15 cellular contexts compared by ENCODE assay signal in the genomic region with DNA sequence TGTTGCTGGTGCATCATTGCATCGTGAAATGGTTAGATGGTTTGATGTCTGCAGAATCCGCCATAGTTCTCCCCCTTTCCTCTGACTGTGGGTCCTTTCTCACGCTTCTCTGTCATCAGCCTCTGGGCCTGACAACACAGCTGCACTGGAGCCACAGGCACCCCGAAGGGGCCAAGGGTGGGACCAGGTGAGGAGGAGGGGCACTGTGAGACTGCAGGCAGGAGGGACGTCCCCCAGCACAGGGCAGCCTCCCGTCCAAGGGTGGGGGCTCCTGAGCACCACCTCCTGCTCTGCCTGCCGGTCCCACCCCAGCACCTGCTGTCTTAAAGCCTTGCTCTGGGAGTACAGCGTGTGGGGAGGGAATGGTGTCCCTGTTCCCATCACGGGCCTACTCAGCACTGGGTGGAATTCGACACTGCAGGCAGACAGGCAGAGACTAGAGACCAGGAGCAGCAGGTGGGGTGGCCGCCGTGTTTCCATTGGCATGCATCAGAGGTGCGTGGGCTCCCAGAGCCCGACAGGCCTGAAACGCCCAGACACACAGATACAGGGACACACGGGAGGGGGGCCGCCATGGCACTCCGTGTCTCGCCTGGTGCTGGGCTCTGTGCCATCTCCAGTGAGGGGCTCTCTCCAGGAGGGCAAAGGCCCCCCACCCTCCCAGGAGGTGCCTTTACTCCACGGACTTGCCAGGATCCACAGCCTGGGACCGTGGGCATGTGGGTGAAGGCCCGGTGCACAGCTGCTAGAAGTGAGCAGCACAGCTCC. TPM values are rescaled to one million over a fixed set of nuclear protein-coding genes. Genes with fewer than 3 reads are reported as not detected.
DNase-seq lines count a peak whose midpoint lies in the region; ATAC-seq, FAIRE-seq and TF ChIP-seq lines count a peak whose summit lies in the region.
"Had no signal": no experiment of that assay in that cellular context is flagged by ENCODE, and none has a peak within 500 bp of the region (broad histone marks: within the 10 kb centered on the region; RNA-seq: fewer than 3 reads in every experiment).

No MANE protein-coding gene starts in this region.

- 83% methylated on average over 18 of the region's 22 CpGs; no CpG with 5 or more reads in 1 of the 2 experiments for WGBS in H1 (ENCODE audit: extremely low coverage in 1 of 2, insufficient coverage in 1 of 2, insufficient read length in 1 of 2, insufficient replicate concordance in 2 of 2, low coverage in 1 of 2, low lambda C conversion rate in 2 of 2, missing lambda C conversion rate in 1 of 2), 2 experiments
- no CpG with 5 or more reads among the region's 22 CpGs for WGBS in neuronal stem cell (ENCODE audit: extremely low coverage in 2 of 2, insufficient read length in 2 of 2, insufficient replicate concordance in 1 of 2), 2 donors

- H3K23ac ChIP-seq in H1 (ENCODE audit: insufficient read length): no peak overlapping the region
- H3K23ac ChIP-seq in neuronal stem cell (ENCODE audit: low read depth, low read length, poor library complexity): peak overlapping the region; percentile 26

- H3K79me1 ChIP-seq in H1 (ENCODE audit: low read depth, low read length) (no peaks in the 10 kb centered on the region), neuronal stem cell (ENCODE audit: low read depth, low read length) (peaks cover 2% of the 10 kb centered on the region)

- POLR2A ChIA-PET in H1 (lab: Charles Lee; ENCODE audit: partially characterized antibody): no interaction called here

- no peak for TF ChIP-seq EP300 in H1 (IDR thresholded peaks at IDR 0.05; ENCODE audit: borderline replicate concordance in 1 of 2, low read depth in 2 of 2, low read length in 2 of 2)

- no peak for TF ChIP-seq POLR2A in H1 (IDR thresholded peaks at IDR 0.05; ENCODE audit: control extremely low read depth in 1 of 2, low read depth in 2 of 2, low read length in 2 of 2)

- no peaks in the 10 kb centered on the region for H3K27me3 Mint-ChIP-seq in GM23338 (ENCODE audit: insufficient read depth, low read depth, poor library complexity)

- H2AK5ac ChIP-seq in H1 (ENCODE audit: low read depth, low read length): no peak overlapping the region
- H2AK5ac ChIP-seq in neuronal stem cell (ENCODE audit: low read depth, low read length): no peak overlapping the region

- H3K4me3 Mint-ChIP-seq in GM23338: no peak overlapping the region

- H3K4me1 ChIP-seq in GM23338 (ENCODE audit: insufficient read depth) (no peaks in the 10 kb centered on the region), H1 (replicated peaks in 1 of 4; ENCODE audit: control insufficient read depth in 3 of 4, insufficient read depth in 4 of 4, low read length in 3 of 4) (no peaks in the 10 kb centered on the region), neuronal stem cell (ENCODE audit: control insufficient read depth in 2 of 2, insufficient read depth in 1 of 2, low read depth in 1 of 2, low read length in 2 of 2) (no peaks in the 10 kb centered on the region)
- H3K4me1 ChIP-seq: BLaER1 treated with 17β-estradiol and CSF1 and Interleukin-3, amounts not matched to agents 10 nM and 100 nM; SJCRH30 had no signal

- H4K20me1 ChIP-seq in GM23338 (replicated peaks; ENCODE audit: insufficient read depth): no peaks in the 10 kb centered on the region; the same call in 1 of the 2 replicates
- peaks cover 0 to 2% of the 10 kb centered on the region in 2 experiments for H4K20me1 ChIP-seq in H1 (replicated peaks in 1 of 2; ENCODE audit: control insufficient read depth in 1 of 2, insufficient read depth in 2 of 2, low read length in 2 of 2)

- H3K9me2 ChIP-seq in GM23338 (ENCODE audit: insufficient read depth): no peaks in the 10 kb centered on the region

- no peaks in the 10 kb centered on the region for H3K9me3 Mint-ChIP-seq in GM23338

- H3K27ac Mint-ChIP-seq in GM23338: no peak overlapping the region

- no peak for TF ChIP-seq RAD21 in H1 (IDR thresholded peaks at IDR 0.05 in 1 of 2, conservative IDR thresholded peaks at IDR 0.05 in 1 of 2; ENCODE audit: low read depth in 2 of 2, low read length in 2 of 2)

- H3K36me3 ChIP-seq in GM23338 (ENCODE audit: insufficient read depth): no peaks in the 10 kb centered on the region
- no peaks in the 10 kb centered on the region for H3K36me3 ChIP-seq in H1 (ENCODE audit: control insufficient read depth in 2 of 4, insufficient read depth in 4 of 4, low read length in 3 of 4)
- H3K36me3 ChIP-seq in neuronal stem cell (replicated peaks in 1 of 2; ENCODE audit: control insufficient read depth in 2 of 2, insufficient read depth in 2 of 2, low read length in 2 of 2): no peaks in the 10 kb centered on the region
- H3K36me3 ChIP-seq: BLaER1 treated with 17β-estradiol and CSF1 and Interleukin-3, amounts not matched to agents 10 nM and 100 nM; SJCRH30 had no signal

- 0 out of 3 replicates have a peak, but pooled peaks cover 2% of the 10 kb centered on the region for H3K36me3 Mint-ChIP-seq in GM23338 (ENCODE audit: low read depth)

- no peaks in the 10 kb centered on the region for H3K23me2 ChIP-seq in H1 (ENCODE audit: low read depth, low read length)

- no peak overlapping the region for H4K91ac ChIP-seq in H1 (replicated peaks; ENCODE audit: insufficient read length, low read length)
- no peak overlapping the region for H4K91ac ChIP-seq in neuronal stem cell (ENCODE audit: low read depth, low read length, poor library complexity)

- no peaks in the 10 kb centered on the region for H3F3A ChIP-seq in GM23338 (replicated peaks; ENCODE audit: low read depth)

- H4K5ac ChIP-seq in H1 (ENCODE audit: insufficient read length, low read depth, low read length): no peak overlapping the region

- H3K9me3 ChIP-seq in H1 (ENCODE audit: insufficient read depth in 2 of 2, low read depth in 1 of 2, low read length in 1 of 2): peaks cover 0 to 29% of the 10 kb centered on the region in 2 experiments; a peak in 3 of 4 replicates
- no peaks in the 10 kb centered on the region for H3K9me3 ChIP-seq in neuronal stem cell (replicated peaks in 1 of 2; ENCODE audit: control insufficient read depth in 2 of 2, insufficient read depth in 1 of 2, low read depth in 1 of 2, low read length in 2 of 2)
- H3K9me3 ChIP-seq: BLaER1 treated with 17β-estradiol and CSF1 and Interleukin-3, amounts not matched to agents 10 nM and 100 nM; SJCRH30 had no signal

- DNase-seq in GM23338 (ENCODE audit: low spot score) (no peak), NCI-H2171 (lab: John Stamatoyannopoulos, UW) (peak; percentile 68), H1 (ENCODE audit: low read depth in 1 of 2, low spot score in 2 of 2) (no peak), neuronal stem cell (ENCODE audit: low spot score) (no peak), 8988T (no peak), NCI-H1694 treated with DMSO at 0.1 percent for 48 hours (lab: John Stamatoyannopoulos, UW) (no peak), NCI-H1048 (lab: John Stamatoyannopoulos, UW) (no peak)
- DNase-seq: EL, HCEC 1CT, NCI-H1436 treated with DMSO at 0.1 percent for 48 hours, NCI-H2081 treated with DMSO at 0.1 percent for 48 hours, NCI-H446 treated with DMSO at 0.1 percent for 48 hours had no signal

- no peak overlapping the region for H3K18ac ChIP-seq in H1 (ENCODE audit: extremely low read depth, low read length)
- H3K18ac ChIP-seq in neuronal stem cell (ENCODE audit: low read length): no peak overlapping the region

- H3K4me3 ChIP-seq in GM23338: no peak overlapping the region
- no peak overlapping the region for H3K4me3 ChIP-seq in H1 (ENCODE audit: extremely low read depth in 1 of 4, insufficient read depth in 2 of 4, low read depth in 3 of 4, low read length in 4 of 4)
- no peak overlapping the region for H3K4me3 ChIP-seq in neuronal stem cell (ENCODE audit: low read length in 2 of 2)
- H3K4me3 ChIP-seq: BLaER1 treated with 17β-estradiol and CSF1 and Interleukin-3, amounts not matched to agents 10 nM and 100 nM; SJCRH30 had no signal

- no peak for FAIRE-seq in H1 (lab: Jason Lieb, UNC)
- FAIRE-seq: HTR-8/SVneo had no signal

- no peaks in the 10 kb centered on the region for H3K27me3 ChIP-seq in GM23338 (ENCODE audit: insufficient read depth)
- no peaks in the 10 kb centered on the region for H3K27me3 ChIP-seq in H1 (replicated peaks in 1 of 4; ENCODE audit: control insufficient read depth in 3 of 4, extremely low read depth in 1 of 4, insufficient read depth in 3 of 4, low read length in 3 of 4)
- no peaks in the 10 kb centered on the region for H3K27me3 ChIP-seq in neuronal stem cell (ENCODE audit: control insufficient read depth in 3 of 3, insufficient read depth in 3 of 3, low read depth in 1 of 3, low read length in 3 of 3)
- H3K27me3 ChIP-seq: BLaER1 treated with 17β-estradiol and CSF1 and Interleukin-3, amounts not matched to agents 10 nM and 100 nM; SJCRH30 had no signal

- H2BK15ac ChIP-seq in H1 (ENCODE audit: low read length) (no peak overlapping the region), neuronal stem cell (ENCODE audit: low read length) (no peak overlapping the region)

- H3K56ac ChIP-seq in H1 (replicated peaks; ENCODE audit: insufficient read length, low read depth, low read length): no peak overlapping the region

- H2BK120ac ChIP-seq in H1 (replicated peaks; ENCODE audit: low read depth, low read length) (no peak overlapping the region), neuronal stem cell (ENCODE audit: low read depth, low read length) (no peak overlapping the region)

- H3K9ac ChIP-seq in H1 (replicated peaks in 1 of 4; ENCODE audit: extremely low read depth in 1 of 4, low read depth in 3 of 4, low read length in 3 of 4) (no peak overlapping the region), neuronal stem cell (ENCODE audit: low read depth, low read length, poor library complexity) (no peak overlapping the region)
- H3K9ac ChIP-seq: BLaER1 treated with 17β-estradiol and CSF1 and Interleukin-3, amounts not matched to agents 10 nM and 100 nM had no signal

- H3K79me2 ChIP-seq in GM23338 (replicated peaks; ENCODE audit: insufficient read depth) (peaks cover under 1% of the 10 kb centered on the region; the same call in 1 of the 2 replicates), H1 (ENCODE audit: control insufficient read depth in 1 of 2, insufficient read depth in 2 of 2, low read length in 2 of 2) (no peaks in the 10 kb centered on the region)

- no peaks in the 10 kb centered on the region; the same call in 2 of the 3 replicates for H3K4me1 Mint-ChIP-seq in GM23338

- TF ChIP-seq CTCF in GM23338 (conservative IDR thresholded peaks at IDR 0.05; ENCODE audit: low read depth in 2 of 2) (no peak), H1 (IDR thresholded peaks at IDR 0.05; ENCODE audit: control extremely low read depth in 1 of 3, insufficient read depth in 1 of 3, low read depth in 1 of 3, low read length in 3 of 3) (no peak)

- ATAC-seq in GM23338: peak; percentile 56

- H4K8ac ChIP-seq in H1 (ENCODE audit: extremely low read depth, insufficient read depth, low read length) (peak overlapping the region; percentile 45), neuronal stem cell (ENCODE audit: low read depth, low read length) (no peak overlapping the region)

- H3K4me2 ChIP-seq in GM23338 (no peak overlapping the region), H1 (ENCODE audit: insufficient read depth in 1 of 2, low read depth in 2 of 2, low read length in 2 of 2) (no peak overlapping the region), neuronal stem cell (ENCODE audit: insufficient read depth, low read length, poor library complexity, severe bottlenecking) (no peak overlapping the region)
- H3K4me2 ChIP-seq: BLaER1 treated with 17β-estradiol and CSF1 and Interleukin-3, amounts not matched to agents 10 nM and 100 nM had no signal

- no peak overlapping the region for H3K4ac ChIP-seq in H1 (replicated peaks; ENCODE audit: insufficient read length, low read depth, low read length)
- H3K4ac ChIP-seq in neuronal stem cell (ENCODE audit: low read length): no peak overlapping the region

- H2BK5ac ChIP-seq in H1 (ENCODE audit: low read depth, low read length) (no peak overlapping the region), neuronal stem cell (ENCODE audit: low read length) (no peak overlapping the region)

- no peak overlapping the region for H2BK12ac ChIP-seq in H1 (ENCODE audit: low read depth, low read length)
- no peak overlapping the region for H2BK12ac ChIP-seq in neuronal stem cell (ENCODE audit: low read length)

- no peak overlapping the region for H2AFZ ChIP-seq in GM23338
- H2AFZ ChIP-seq in H1 (ENCODE audit: low read length): no peak overlapping the region
- H2AFZ ChIP-seq in neuronal stem cell (ENCODE audit: low read length): no peak overlapping the region

- H3K27ac ChIP-seq in GM23338 (ENCODE audit: low read depth) (no peak overlapping the region), H1 (ENCODE audit: low read depth, low read length) (no peak overlapping the region), neuronal stem cell (replicated peaks; ENCODE audit: low read length) (no peak overlapping the region)
- H3K27ac ChIP-seq: BLaER1 treated with 17β-estradiol and CSF1 and Interleukin-3, amounts not matched to agents 10 nM and 100 nM; SJCRH30 had no signal

- H3K14ac ChIP-seq in H1 (ENCODE audit: insufficient read length) (no peak overlapping the region), neuronal stem cell (ENCODE audit: low read length) (peak overlapping the region; percentile 38)

- CTCF ChIA-PET in H1 (lab: Charles Lee; ENCODE audit: partially characterized antibody): interaction anchor here (0.9 kb wide), 1 partner anchor 11 kb away, joined by 4 read pairs; no protein-coding TSS in a partner anchor

- H2BK20ac ChIP-seq in H1 (ENCODE audit: low read length): no peak overlapping the region

RNA-seq across cellular contexts. Expression of a gene that starts 15.0 kb away (rescaled TPM):
- 8.0 and 10.4 TPM in 2 replicates for total RNA-seq in GM23338 (2014; rRNA removed; shearing (Covaris generic))
- polyA plus RNA-seq in GM23338 (2016; fragmentation: Nextera tagmentation; extraction: Ambion mirVana) (1.1 and 1.2 TPM in 2 replicates), H1 (2011; rRNA removed) (1.5 and 2.6 TPM in 2 replicates)
- 5.1 and 5.7 TPM in 2 replicates for total RNA-seq in H1 (2021; fragmentation: NEBNext Ultra II Directional; extraction: Animal tissue kit (Norgen Biotek cat#: 25700))
- 1.3 TPM for polyA plus RNA-seq in H1 (2011; cell fraction: cytosol; rRNA removed)
- 7.9 TPM for polyA plus RNA-seq in H1 (2011; cell fraction: nucleus; rRNA removed)
- polyA plus RNA-seq in H1 (2012, experiment 1 of 2): 1.6 to 2.3 TPM (median 2.0 TPM) in 4 replicates
- 0.79 TPM for polyA plus RNA-seq in H1 (2012, experiment 2 of 2)
- 2.8 TPM for polyA plus RNA-seq in H1 (2013, experiment 1 of 2)
- polyA plus RNA-seq in H1 (2013, experiment 2 of 2): 2.8 TPM
- polyA minus RNA-seq in H1 (2011; rRNA and poly(A)+ RNA removed): 7.0 and 8.0 TPM in 2 replicates
- 2.8 TPM for polyA minus RNA-seq in H1 (2011; cell fraction: cytosol; rRNA and poly(A)+ RNA removed)
- 10.6 TPM for polyA minus RNA-seq in H1 (2011; cell fraction: nucleus; rRNA and poly(A)+ RNA removed)
- polyA plus RNA-seq in neuronal stem cell (2013, experiment 1 of 2): 0.46 TPM
- 0.47 TPM for polyA plus RNA-seq in neuronal stem cell (2013, experiment 2 of 2)
